33 cellular contexts compared by ENCODE assay signal in the genomic region with DNA sequence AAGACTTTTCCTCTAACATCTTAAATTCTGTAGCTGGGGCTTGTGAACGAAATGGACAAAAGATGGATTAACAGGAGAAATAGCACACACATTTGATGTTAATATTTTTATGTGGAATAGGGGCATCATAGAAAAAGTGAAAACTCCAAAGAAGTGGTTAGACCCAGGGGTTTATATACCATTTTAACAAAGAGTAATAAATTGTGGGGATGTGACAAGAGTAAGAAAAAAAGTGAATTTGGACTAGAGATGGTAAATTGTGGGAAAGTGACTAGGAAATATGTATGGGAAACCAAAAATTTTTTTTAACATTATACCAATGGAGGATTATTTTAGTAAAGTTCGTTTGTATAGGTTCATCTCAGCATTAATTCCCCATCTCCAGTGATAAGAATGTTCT.
"Had no signal": no experiment of that assay in that cellular context is flagged by ENCODE, and none has a peak within 500 bp of the region (broad histone marks: within the 10 kb centered on the region; RNA-seq: fewer than 3 reads in every experiment).

No MANE protein-coding gene starts in this region.

- H3K36me3 ChIP-seq: MG63 had no signal

- H3K9me3 ChIP-seq: MG63 had no signal

- DNase-seq: Kasumi-1, MG63, MM.1S, MV-4-11, NCI-H1048, NCI-H1092, NCI-H1092 treated with DMSO at 0.1 percent for 48 hours, NCI-H1105, NCI-H1105 treated with DMSO at 0.1 percent for 48 hours, NCI-H1417, NCI-H1417 treated with DMSO at 0.1 percent for 48 hours, NCI-H1436, NCI-H1436 treated with DMSO at 0.1 percent for 48 hours, NCI-H146, NCI-H1694, NCI-H1694 treated with DMSO at 0.1 percent for 48 hours, NCI-H187, NCI-H187 treated with DMSO at 0.1 percent for 48 hours, NCI-H1930, NCI-H2029, NCI-H2029 treated with DMSO at 0.1 percent for 48 hours, NCI-H2081, NCI-H2081 treated with DMSO at 0.1 percent for 48 hours, NCI-H2107, NCI-H2171, NCI-H2171 treated with DMSO at 0.1 percent for 48 hours, NCI-H2227 treated with DMSO at 0.1 percent for 48 hours, NCI-H226, NCI-H345, NCI-H446, NCI-H446 treated with DMSO at 0.1 percent for 48 hours, NCI-H510A, NCI-H510A treated with DMSO at 0.1 percent for 48 hours had no signal

- H3K4me3 ChIP-seq: MG63 had no signal
